ENCODE assay signal across 14 cellular contexts in genomic region chr2:86062043-86062442, GRCh38. TPM values are rescaled to one million over a fixed set of nuclear protein-coding genes. Genes with fewer than 3 reads are reported as not detected.
DNase-seq lines count a peak whose midpoint lies in the region; TF ChIP-seq lines count a peak whose summit lies in the region.
"Had no signal": no experiment of that assay in that cellular context is flagged by ENCODE, and none has a peak within 500 bp of the region (broad histone marks: within the 10 kb centered on the region; RNA-seq: fewer than 3 reads in every experiment).

No MANE protein-coding gene starts in this region.

- H3K9ac ChIP-seq in trophoblast cell (ENCODE audit: low read length) = no peak overlapping the region

- no peak overlapping the region for H2BK12ac ChIP-seq in trophoblast cell (ENCODE audit: low read length)

- peaks cover 6% of the 10 kb centered on the region for H3K79me1 ChIP-seq in trophoblast cell (ENCODE audit: low read length)

- peaks cover 49% of the 10 kb centered on the region for H3K36me3 Mint-ChIP-seq in Calu3 (ENCODE audit: insufficient read depth, unreplicated experiment)

- H3K9me3 Mint-ChIP-seq in Calu3 (ENCODE audit: low read depth, unreplicated experiment) = no peaks in the 10 kb centered on the region
- H3K9me3 Mint-ChIP-seq: activated CD4-positive, alpha-beta T cell treated with anti-CD3 and anti-CD28 coated beads, Interleukin-2, amount 10 ng/mL, durations not matched to agents 24 days and 14 days had no signal

- H3K14ac ChIP-seq in trophoblast cell (ENCODE audit: low read length) = no peak overlapping the region

- H3K79me2 ChIP-seq in trophoblast cell (ENCODE audit: control insufficient read depth, insufficient read depth, low read length, poor library complexity) = no peaks in the 10 kb centered on the region

- H4K91ac ChIP-seq in trophoblast cell (ENCODE audit: low read depth, low read length) = no peak overlapping the region

- no peak overlapping the region for H2AFZ ChIP-seq in trophoblast cell (ENCODE audit: insufficient read depth, low read length, poor library complexity)

- H3K4me3 ChIP-seq in fibroblast of mammary gland (ENCODE audit: control insufficient read depth, low read depth, low read length) = no peak overlapping the region
- H3K4me3 ChIP-seq in trophoblast cell (ENCODE audit: low read depth, low read length) = no peak overlapping the region
- H3K4me3 ChIP-seq in testis = no peak overlapping the region
- H3K4me3 ChIP-seq: esophagus squamous epithelium had no signal

- no peak for TF ChIP-seq CTCF in Calu3 (IDR thresholded peaks at IDR 0.05; ENCODE audit: unreplicated experiment)
- TF ChIP-seq CTCF in fibroblast of mammary gland (conservative IDR thresholded peaks at IDR 0.05; ENCODE audit: control insufficient read depth, insufficient read depth, low read depth, low read length) = no peak
- TF ChIP-seq CTCF in testis (IDR thresholded peaks at IDR 0.05) = no peak

- H3K27me3 Mint-ChIP-seq in Calu3 (ENCODE audit: unreplicated experiment) = no peaks in the 10 kb centered on the region
- H3K27me3 Mint-ChIP-seq: activated CD4-positive, alpha-beta T cell treated with anti-CD3 and anti-CD28 coated beads, Interleukin-2, amount 10 ng/mL, durations not matched to agents 24 days and 14 days had no signal

- no peak overlapping the region for H3K18ac ChIP-seq in trophoblast cell (ENCODE audit: low read length)

- TF ChIP-seq POLR2A in testis (IDR thresholded peaks at IDR 0.05) = no peak

- H3K27me3 ChIP-seq in trophoblast cell (ENCODE audit: insufficient read depth, low read length) = no peaks in the 10 kb centered on the region
- no peaks in the 10 kb centered on the region for H3K27me3 ChIP-seq in testis
- H3K27me3 ChIP-seq: esophagus squamous epithelium had no signal

- peaks cover 10 to 11% of the 10 kb centered on the region in 2 experiments for H3K36me3 ChIP-seq in trophoblast cell (ENCODE audit: control insufficient read depth in 1 of 2, insufficient read depth in 2 of 2, low read length in 2 of 2)
- no peaks in the 10 kb centered on the region for H3K36me3 ChIP-seq in testis (ENCODE audit: low read depth, missing control alignments)

- no peak for DNase-seq in Calu3
- peak; percentile 79 for DNase-seq in RPMI7951 (ENCODE audit: low read depth)
- peak; percentile 45 for DNase-seq in fibroblast of mammary gland (ENCODE audit: low read depth)
- DNase-seq in trophoblast cell = peak in 1 of 2 donors; percentile 35
- DNase-seq in G401 (ENCODE audit: low spot score) = no peak
- DNase-seq in activated CD8-positive, alpha-beta memory T cell treated with anti-CD3 and anti-CD28 coated beads, Interleukin-2, amount 50 U/mL, for 48 hours = no peak
- DNase-seq in retina = no peak
- no peak for DNase-seq in testis
- DNase-seq: activated CD4-positive, alpha-beta T cell treated with anti-CD3 and anti-CD28 coated beads, Interleukin-2, amount 10 ng/mL, durations not matched to agents 24 days and 14 days; C1 segment of cervical spinal cord; cerebellar nuclear complex; esophagus squamous epithelium; kidney; nucleus accumbens had no signal

- H3K23ac ChIP-seq in trophoblast cell (ENCODE audit: low read length) = no peak overlapping the region

- H2AK5ac ChIP-seq in trophoblast cell (ENCODE audit: low read length) = no peak overlapping the region

- peak overlapping the region; percentile 11 for H3K27ac Mint-ChIP-seq in Calu3 (ENCODE audit: unreplicated experiment)
- H3K27ac Mint-ChIP-seq: activated CD4-positive, alpha-beta T cell treated with anti-CD3 and anti-CD28 coated beads, Interleukin-2, amount 10 ng/mL, durations not matched to agents 24 days and 14 days had no signal

- no peak overlapping the region for H3K4me2 ChIP-seq in trophoblast cell (ENCODE audit: low read length)

- no TSS peak for BruUV-seq in Calu3 (replicated peaks; lab: Mats Ljungman, UMichigan)

- no peak overlapping the region for H2BK120ac ChIP-seq in trophoblast cell (ENCODE audit: insufficient read depth, low read length, poor library complexity)

- H4K8ac ChIP-seq in trophoblast cell (ENCODE audit: low read depth, low read length) = no peak overlapping the region

- in situ Hi-C loops in G401 (cut with HindIII; ENCODE audit: low sequenced_read_pairs) = no loop called here

- H3K4me1 Mint-ChIP-seq in Calu3 (ENCODE audit: low read depth, unreplicated experiment) = peaks cover 18% of the 10 kb centered on the region

- WGBS in trophoblast cell (ENCODE audit: extremely low coverage, insufficient coverage, insufficient read length) = no CpG with 5 or more reads among the region's 2 CpGs
- WGBS in testis, 2 donors = 74% methylated on average over 2 of the region's 2 CpGs

- H3K27ac ChIP-seq in trophoblast cell (ENCODE audit: low read depth, low read length) (peak overlapping the region; percentile 74), testis (no peak overlapping the region)
- H3K27ac ChIP-seq: esophagus squamous epithelium had no signal

- CTCF ChIA-PET in Calu3 (lab: Charles Lee) = interaction anchor here (1.0 kb wide), 1 partner anchor 234 kb away, joined by 4 read pairs; no protein-coding TSS in a partner anchor

- no peaks in the 10 kb centered on the region for H3K9me3 ChIP-seq in trophoblast cell (ENCODE audit: insufficient read depth, low read depth, low read length)
- no peaks in the 10 kb centered on the region for H3K9me3 ChIP-seq in testis
- H3K9me3 ChIP-seq: esophagus squamous epithelium had no signal

- no peak overlapping the region for H3K4ac ChIP-seq in trophoblast cell (ENCODE audit: low read depth, low read length)

- H2BK5ac ChIP-seq in trophoblast cell (ENCODE audit: low read depth, low read length, poor library complexity) = no peak overlapping the region

- intact Hi-C loops in Calu3 (cut with micrococcal nuclease; ENCODE audit: unreplicated experiment) (no loop called here), testis (cut with DNase I; ENCODE audit: low total_unique reads) (no loop called here)

- no peak overlapping the region for H3K4me3 Mint-ChIP-seq in Calu3 (ENCODE audit: low read depth, unreplicated experiment)
- H3K4me3 Mint-ChIP-seq: activated CD4-positive, alpha-beta T cell treated with anti-CD3 and anti-CD28 coated beads, Interleukin-2, amount 10 ng/mL, durations not matched to agents 24 days and 14 days had no signal

- H3K4me1 ChIP-seq in trophoblast cell (ENCODE audit: control insufficient read depth in 1 of 2, insufficient read depth in 2 of 2, low read length in 2 of 2) (peaks cover 0 to 7% of the 10 kb centered on the region in 2 experiments), testis (peaks cover 6% of the 10 kb centered on the region)

- H4K12ac ChIP-seq in trophoblast cell (ENCODE audit: low read depth, low read length) = no peak overlapping the region

RNA-seq across cellular contexts. Expression of gene POLR1A, which starts 43.6 kb away (rescaled TPM):
- total RNA-seq in Calu3 (2022) (58.3 and 65.5 TPM in 2 replicates), testis (10 to 100 TPM; 28.1 to 28.7 TPM)
- total RNA-seq in RPMI7951 (2014; rRNA removed; shearing (Covaris generic)) = 13.0 and 17.2 TPM in 2 replicates
- 10.0 and 10.8 TPM in 2 replicates for polyA plus RNA-seq in trophoblast cell (2013)
- total RNA-seq in G401 (2014; rRNA removed; shearing (Covaris generic)) = 16.2 and 47.4 TPM in 2 replicates
- polyA plus RNA-seq in testis (ENCODE audit: insufficient read depth, low read depth, low replicate concordance) = 20.0 TPM

RNA-seq across cellular contexts. Expression of gene PTCD3, which starts 44.0 kb away (rescaled TPM):
- total RNA-seq in Calu3 (2022) = 113 and 126 TPM in 2 replicates
- total RNA-seq in RPMI7951 (2014; rRNA removed; shearing (Covaris generic)) = 78.5 and 92.3 TPM in 2 replicates
- polyA plus RNA-seq in trophoblast cell (2013) = 50.1 and 50.9 TPM in 2 replicates
- 127 and 175 TPM in 2 replicates for total RNA-seq in G401 (2014; rRNA removed; shearing (Covaris generic))
- total RNA-seq in testis = 100 to 1,000 TPM; 167 to 213 TPM
- polyA plus RNA-seq in testis (ENCODE audit: insufficient read depth, low read depth, low replicate concordance) = 120 TPM

Comparison
In these comparisons a context has a peak if more than half of its experiments do, and no peak if none do; other contexts are left out.
1. DNase-seq: peak in RPMI7951 (single experiment) and fibroblast of mammary gland (single experiment); none in Calu3 (single experiment), G401 (single experiment), activated CD8-positive, alpha-beta memory T cell treated with anti-CD3 and anti-CD28 coated beads, Interleukin-2, amount 50 U/mL, for 48 hours (single experiment), retina (single experiment) and testis (single experiment).